ENCODE assay signal across 26 cellular contexts in genomic region chr5:116598871-116599270, GRCh38.
"Had no signal": no experiment of that assay in that cellular context is flagged by ENCODE, and none has a peak within 500 bp of the region (broad histone marks: within the 10 kb centered on the region; RNA-seq: fewer than 3 reads in every experiment).

No MANE protein-coding gene starts in this region.

- H3K9me3 ChIP-seq: gastrocnemius medialis, heart right ventricle, left lung, lower lobe of right lung, mucosa of descending colon had no signal

- DNase-seq: dermis blood vessel endothelial cell; dorsolateral prefrontal cortex; effector CD4-positive, alpha-beta T cell; effector memory CD4-positive, alpha-beta T cell; erythroblast; foreskin keratinocyte; gastrocnemius medialis; glutamatergic neuron; head of caudate nucleus; heart right ventricle; hippocampal formation; left cardiac atrium; left lung; left ventricle myocardium superior; lower lobe of right lung; mesenchymal stem cell; mucosa of descending colon; naive B cell had no signal

- ATAC-seq: esophagus mucosa, foreskin keratinocyte, gastrocnemius medialis, heart right ventricle, left cardiac atrium, left lung, left ventricle myocardium superior, lower lobe of right lung, mucosa of descending colon had no signal

- H3K9me3 Mint-ChIP-seq: naive B cell had no signal

- H3K4me1 Mint-ChIP-seq: naive B cell had no signal

- H3K36me3 Mint-ChIP-seq: mesothelial cell of epicardium, naive B cell had no signal

- H3K27ac ChIP-seq: coronary artery, dorsolateral prefrontal cortex, epithelial cell of prostate, foreskin keratinocyte, gastrocnemius medialis, heart right ventricle, left lung, lower lobe of right lung had no signal

- H3K27ac Mint-ChIP-seq: mesothelial cell of epicardium, naive B cell had no signal

- H3K4me3 ChIP-seq: coronary artery, dorsolateral prefrontal cortex, gastrocnemius medialis, heart right ventricle, left lung, lower lobe of right lung, mucosa of descending colon had no signal

- H3K27me3 ChIP-seq: dorsolateral prefrontal cortex, foreskin keratinocyte, gastrocnemius medialis, heart right ventricle, left lung had no signal

- H3K4me3 Mint-ChIP-seq: mesothelial cell of epicardium, naive B cell had no signal

- H3K36me3 ChIP-seq: gastrocnemius medialis, heart right ventricle, left lung, lower lobe of right lung had no signal

- H3K4me1 ChIP-seq: gastrocnemius medialis, left lung, lower lobe of right lung had no signal

- FAIRE-seq: colon, endothelial cell of umbilical vein, islet of Langerhans, keratinocyte had no signal
